In genomic region chr4:105472871-105473339, GRCh38 we compare ENCODE assay signal across 8 cellular contexts. TPM values are rescaled to one million over a fixed set of nuclear protein-coding genes. Genes with fewer than 3 reads are reported as not detected.
DNase-seq lines count a peak whose midpoint lies in the region; ATAC-seq, FAIRE-seq and TF ChIP-seq lines count a peak whose summit lies in the region.

No MANE protein-coding gene starts in this region.

- CTCF ChIA-PET in Panc1 (lab: Charles Lee) (interaction anchor here (0.9 kb wide), 1 partner anchor 92 kb away, joined by 3 read pairs; no protein-coding TSS in a partner anchor), endothelial cell of umbilical vein (lab: Charles Lee) (interaction anchor here (0.7 to 3.6 kb wide), 24 partner anchors 9 to 856 kb away, joined by 3 to 48 read pairs (median 4); partner anchors contain the start of gene TET2)

- H3K27me3 Mint-ChIP-seq in CD4-positive, CD25-positive, alpha-beta regulatory T cell: peaks cover 9% of the 10 kb centered on the region
- H3K27me3 Mint-ChIP-seq in neural progenitor cell (ENCODE audit: insufficient read depth, low read depth): peaks cover 2% of the 10 kb centered on the region

- BruUV-seq in Panc1 (replicated peaks; lab: Mats Ljungman, UMichigan): no TSS peak
- BruUV-seq in endothelial cell of umbilical vein (replicated peaks; lab: Mats Ljungman, UMichigan): TSS peak; percentile 53

- intact Hi-C loops in Panc1 (cut with micrococcal nuclease; ENCODE audit: unreplicated experiment): loop anchor here (2.0 kb wide), 1 partner anchor 326 kb away; the partner anchor contains the start of gene TET2
- intact Hi-C loops in endothelial cell of umbilical vein (cut with micrococcal nuclease): loop anchor here (1.0 to 10.0 kb wide), 3 partner anchors 242 to 538 kb away; partner anchors contain the start of gene TET2

- H3K27me3 ChIP-seq in CD4-positive, CD25-positive, alpha-beta regulatory T cell (ENCODE audit: control insufficient read depth, insufficient read depth, low read length): peaks cover 3% of the 10 kb centered on the region
- no peaks in the 10 kb centered on the region for H3K27me3 ChIP-seq in Panc1 (ENCODE audit: control insufficient read depth, insufficient read depth, low read length)
- H3K27me3 ChIP-seq in endothelial cell of umbilical vein (ENCODE audit: control insufficient read depth in 2 of 2, insufficient read depth in 2 of 2, low read length in 2 of 2): no peaks in the 10 kb centered on the region
- peaks cover 35% of the 10 kb centered on the region for H3K27me3 ChIP-seq in neural progenitor cell

- no peak for TF ChIP-seq POLR2A in endothelial cell of umbilical vein (IDR thresholded peaks at IDR 0.05; ENCODE audit: low read depth, low read length)

- dilution Hi-C loops in endothelial cell of umbilical vein (cut with MboI; ENCODE audit: extremely low pct_ligation_motif_present, low sequenced_read_pairs): no loop called here

- TF ChIP-seq CTCF in Panc1 (IDR thresholded peaks at IDR 0.05): no peak
- TF ChIP-seq CTCF in endothelial cell of umbilical vein (IDR thresholded peaks at IDR 0.05; ENCODE audit: extremely low read depth in 1 of 2, insufficient read depth in 1 of 2, low read depth in 1 of 2, low read length in 2 of 2): no peak
- no peak for TF ChIP-seq CTCF in neural progenitor cell (IDR thresholded peaks at IDR 0.05)

- peak; percentile 12 to 23 for ATAC-seq in CD4-positive, CD25-positive, alpha-beta regulatory T cell (ENCODE audit: low read depth in 2 of 2)
- ATAC-seq in GM21825 (IDR thresholded peaks at IDR 0.05; ENCODE audit: unreplicated experiment): peak; percentile 23
- ATAC-seq in Panc1: no peak
- ATAC-seq in HG02571 (IDR thresholded peaks at IDR 0.05; ENCODE audit: unreplicated experiment): no peak
- ATAC-seq in GM19452 (IDR thresholded peaks at IDR 0.05; ENCODE audit: unreplicated experiment): no peak

- H3F3A ChIP-seq in neural progenitor cell (ENCODE audit: low read depth): peaks cover 14% of the 10 kb centered on the region

- H2AFZ ChIP-seq in endothelial cell of umbilical vein (ENCODE audit: low read depth, low read length) (peak overlapping the region; percentile 95), neural progenitor cell (replicated peaks) (peak overlapping the region; percentile 47)

- peaks cover 27% of the 10 kb centered on the region for H3K4me1 ChIP-seq in CD4-positive, CD25-positive, alpha-beta regulatory T cell (ENCODE audit: control insufficient read depth, insufficient read depth, low read length, poor library complexity, severe bottlenecking)
- H3K4me1 ChIP-seq in Panc1 (ENCODE audit: control insufficient read depth, insufficient read depth, low read length): peaks cover 9% of the 10 kb centered on the region
- peaks cover 18% of the 10 kb centered on the region for H3K4me1 ChIP-seq in endothelial cell of umbilical vein (ENCODE audit: control insufficient read depth, extremely low read depth, insufficient read depth, low read length)
- H3K4me1 ChIP-seq in neural progenitor cell: peaks cover 21% of the 10 kb centered on the region

- H3K27ac Mint-ChIP-seq in CD4-positive, CD25-positive, alpha-beta regulatory T cell: peak overlapping the region; percentile 96 to 99 (median 96)
- H3K27ac Mint-ChIP-seq in neural progenitor cell: peak overlapping the region; percentile 95

- DNase-seq in CD4-positive, CD25-positive, alpha-beta regulatory T cell: no peak
- DNase-seq in Panc1 (ENCODE audit: low read depth, low spot score) (no peak), endothelial cell of umbilical vein (ENCODE audit: low read depth, low spot score) (no peak), neural progenitor cell (ENCODE audit: low spot score) (peak; percentile 65), NCI-H2081 (lab: John Stamatoyannopoulos, UW) (no peak)

- H4K20me1 ChIP-seq in endothelial cell of umbilical vein (replicated peaks; ENCODE audit: control insufficient read depth, extremely low read depth, insufficient read depth, low read length) (no peaks in the 10 kb centered on the region), neural progenitor cell (ENCODE audit: low read depth) (peaks cover 48% of the 10 kb centered on the region)

- POLR2A ChIA-PET in Panc1 (lab: Charles Lee): interaction anchor here (0.7 kb wide), 1 partner anchor 237 kb away, joined by 4 read pairs; no protein-coding TSS in a partner anchor
- POLR2A ChIA-PET in endothelial cell of umbilical vein (lab: Charles Lee): interaction anchor here (1.0 kb wide), 1 partner anchor 326 kb away, joined by 3 read pairs; the partner anchor contains the start of gene TET2

- FAIRE-seq in endothelial cell of umbilical vein (lab: Jason Lieb, UNC): no peak

- H3K4me3 Mint-ChIP-seq in CD4-positive, CD25-positive, alpha-beta regulatory T cell: peak overlapping the region; percentile 81 to 99 (median 98)
- peak overlapping the region; percentile 99 for H3K4me3 Mint-ChIP-seq in neural progenitor cell

- H3K4me3 ChIP-seq in CD4-positive, CD25-positive, alpha-beta regulatory T cell (ENCODE audit: low read depth, low read length): peak overlapping the region; percentile 82
- H3K4me3 ChIP-seq in Panc1 (ENCODE audit: low read depth in 2 of 2, low read length in 2 of 2): peak overlapping the region; percentile 75 to 79
- H3K4me3 ChIP-seq in endothelial cell of umbilical vein (replicated peaks in 1 of 3; ENCODE audit: insufficient read depth in 1 of 3, low read depth in 1 of 3, low read length in 3 of 3): peak overlapping the region; percentile 65 to 92 (median 69)
- peak overlapping the region; percentile 61 for H3K4me3 ChIP-seq in neural progenitor cell

- H3K4me1 Mint-ChIP-seq in CD4-positive, CD25-positive, alpha-beta regulatory T cell: peaks cover 31 to 53% (median 45%) of the 10 kb centered on the region in 4 donors
- peaks cover 21% of the 10 kb centered on the region for H3K4me1 Mint-ChIP-seq in neural progenitor cell

- H3K36me3 ChIP-seq in CD4-positive, CD25-positive, alpha-beta regulatory T cell (ENCODE audit: control insufficient read depth, insufficient read depth, low read length): no peaks in the 10 kb centered on the region
- H3K36me3 ChIP-seq in Panc1 (ENCODE audit: control insufficient read depth, insufficient read depth, low read length) (peaks cover 5% of the 10 kb centered on the region; the same call in 1 of the 2 replicates), endothelial cell of umbilical vein (ENCODE audit: control insufficient read depth in 2 of 2, extremely low read depth in 1 of 2, insufficient read depth in 2 of 2, low read length in 2 of 2) (no peaks in the 10 kb centered on the region), neural progenitor cell (no peaks in the 10 kb centered on the region)

- peak overlapping the region; percentile 84 for H3K9ac ChIP-seq in endothelial cell of umbilical vein (replicated peaks; ENCODE audit: extremely low read depth, insufficient read depth, low read length)
- peak overlapping the region; percentile 69 for H3K9ac ChIP-seq in neural progenitor cell

- H3K79me2 ChIP-seq in endothelial cell of umbilical vein (ENCODE audit: control insufficient read depth, insufficient read depth, low read length) (peaks cover 38% of the 10 kb centered on the region), neural progenitor cell (ENCODE audit: low read depth) (peaks cover 53% of the 10 kb centered on the region)

- H3K9me3 Mint-ChIP-seq in CD4-positive, CD25-positive, alpha-beta regulatory T cell: no peaks in the 10 kb centered on the region
- H3K9me3 Mint-ChIP-seq in neural progenitor cell: peaks cover 12% of the 10 kb centered on the region

- H3K9me3 ChIP-seq in CD4-positive, CD25-positive, alpha-beta regulatory T cell (ENCODE audit: control insufficient read depth in 2 of 2, low read length in 2 of 2): no peaks in the 10 kb centered on the region
- no peaks in the 10 kb centered on the region for H3K9me3 ChIP-seq in Panc1 (ENCODE audit: control insufficient read depth, insufficient read depth, low read depth, low read length)
- H3K9me3 ChIP-seq in endothelial cell of umbilical vein (replicated peaks; ENCODE audit: control insufficient read depth, insufficient read depth, low read length): no peaks in the 10 kb centered on the region
- no peaks in the 10 kb centered on the region for H3K9me3 ChIP-seq in neural progenitor cell (ENCODE audit: low read depth)

- H3K27ac ChIP-seq in CD4-positive, CD25-positive, alpha-beta regulatory T cell (ENCODE audit: insufficient read depth, low read length, poor library complexity, severe bottlenecking): peak overlapping the region; percentile 97
- H3K27ac ChIP-seq in Panc1 (ENCODE audit: low read length) (peak overlapping the region; percentile 75), endothelial cell of umbilical vein (ENCODE audit: insufficient read depth, low read depth, low read length) (peak overlapping the region; percentile 68), neural progenitor cell (peak overlapping the region; percentile 92)

- in situ Hi-C loops in Panc1 (cut with HindIII; ENCODE audit: low pct_unique_long_range_greater_than_20kb, low sequenced_read_pairs): no loop called here

- peaks cover 4% of the 10 kb centered on the region for H3K36me3 Mint-ChIP-seq in CD4-positive, CD25-positive, alpha-beta regulatory T cell
- H3K36me3 Mint-ChIP-seq in neural progenitor cell: peaks cover 31% of the 10 kb centered on the region

- H3K4me2 ChIP-seq in endothelial cell of umbilical vein (ENCODE audit: insufficient read depth, low read length) (peak overlapping the region; percentile 41), neural progenitor cell (peak overlapping the region; percentile 84)

- H3K9me1 ChIP-seq in endothelial cell of umbilical vein (replicated peaks; ENCODE audit: control insufficient read depth, extremely low read depth, insufficient read depth, low read length): no peaks in the 10 kb centered on the region

TF ChIP-seq in endothelial cell of umbilical vein, 7 proteins besides CTCF, POLR2A, EP300 and RAD21 (continues in another document):
- TF ChIP-seq FOS (IDR thresholded peaks at IDR 0.05; ENCODE audit: borderline replicate concordance, insufficient read depth, low read length): peak; percentile 13
- no peak for TF ChIP-seq EZH2 (IDR thresholded peaks at IDR 0.05; ENCODE audit: borderline replicate concordance, low read depth, low read length, severe bottlenecking)
- no peak for TF ChIP-seq MYC (IDR thresholded peaks at IDR 0.05; ENCODE audit: low read depth, low read length)

RNA-seq across cellular contexts. Expression of gene PPA2, which starts 1.0 kb away (rescaled TPM):
- 42.2 TPM for total RNA-seq in CD4-positive, CD25-positive, alpha-beta regulatory T cell
- 100 to 1,000 TPM in 3 of 4 donors, 10 to 100 TPM in 1; 91.1 to 126 (median 107) TPM for polyA plus RNA-seq in CD4-positive, CD25-positive, alpha-beta regulatory T cell
- total RNA-seq in Panc1 (2021; ENCODE audit: unreplicated experiment) (54.6 TPM), endothelial cell of umbilical vein (58.7 and 72.8 TPM in 2 replicates), neural progenitor cell (ENCODE audit: low replicate concordance) (178 and 237 TPM in 2 replicates)
- 53.0 TPM for polyA plus RNA-seq in Panc1 (2012; ENCODE audit: insufficient read length)
- 16.9 and 30.4 TPM in 2 replicates for polyA plus RNA-seq in endothelial cell of umbilical vein
- polyA plus RNA-seq in endothelial cell of umbilical vein (2011; cell fraction: cytosol; rRNA removed): 49.1 and 59.8 TPM in 2 replicates
- polyA plus RNA-seq in endothelial cell of umbilical vein (2011; cell fraction: nucleus; rRNA removed): 52.6 and 62.8 TPM in 2 replicates
- polyA plus RNA-seq in endothelial cell of umbilical vein (2012): 55.6 and 63.2 TPM in 2 replicates
- polyA minus RNA-seq in endothelial cell of umbilical vein: 26.2 and 33.9 TPM in 2 replicates
- polyA minus RNA-seq in endothelial cell of umbilical vein (2011; cell fraction: cytosol; rRNA and poly(A)+ RNA removed): 116 TPM
- 77.1 and 79.1 TPM in 2 replicates for polyA minus RNA-seq in endothelial cell of umbilical vein (2011; cell fraction: nucleus; rRNA and poly(A)+ RNA removed)

Comparison
In these comparisons a context has a peak if more than half of its experiments do, and no peak if none do; other contexts are left out.
1. ATAC-seq: peak in CD4-positive, CD25-positive, alpha-beta regulatory T cell (2 of 2) and GM21825 (single experiment); none in Panc1 (single experiment), HG02571 (single experiment) and GM19452 (single experiment).
2. Peak in every context shown above with its lines, with median percentiles within 50 percentile points of each other: H3K27ac ChIP-seq and H3K4me3 ChIP-seq.